ENCODE assay signal across 27 cellular contexts in the genomic region with DNA sequence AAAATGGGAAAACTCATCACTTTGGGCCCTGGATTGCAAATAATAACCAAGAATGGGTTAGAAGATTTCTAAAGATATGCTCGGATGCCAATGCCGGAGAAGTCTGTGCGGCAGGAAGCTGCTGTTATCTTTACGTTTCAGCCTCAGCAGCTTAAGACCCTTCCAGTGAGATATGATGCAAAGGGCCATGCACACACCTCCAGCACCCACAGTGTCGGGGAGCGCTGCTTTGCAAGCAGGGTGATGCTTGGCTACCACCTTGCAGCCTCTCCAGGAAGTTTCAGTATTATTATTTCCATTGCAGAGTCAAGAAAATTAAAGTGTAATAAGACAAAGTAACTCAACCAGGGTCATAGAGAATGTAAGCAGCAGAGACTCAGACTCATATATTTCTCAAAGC. TPM values are rescaled to one million over a fixed set of nuclear protein-coding genes. Genes with fewer than 3 reads are reported as not detected.
DNase-seq lines count a peak whose midpoint lies in the region; ATAC-seq and TF ChIP-seq lines count a peak whose summit lies in the region.
"Had no signal": no experiment of that assay in that cellular context is flagged by ENCODE, and none has a peak within 500 bp of the region (broad histone marks: within the 10 kb centered on the region; RNA-seq: fewer than 3 reads in every experiment).

No MANE protein-coding gene starts in this region.

- H3K9me3 ChIP-seq in right atrium auricular region, result no peaks in the 10 kb centered on the region
- no peaks in the 10 kb centered on the region for H3K9me3 ChIP-seq in right cardiac atrium (ENCODE audit: control insufficient read depth, low read length)
- H3K9me3 ChIP-seq in OCI-LY1 (ENCODE audit: low read length), result no peaks in the 10 kb centered on the region
- no peaks in the 10 kb centered on the region for H3K9me3 ChIP-seq in skeletal muscle tissue (ENCODE audit: control insufficient read depth in 3 of 3, low read length in 3 of 3)
- H3K9me3 ChIP-seq in stomach, result no peaks in the 10 kb centered on the region
- H3K9me3 ChIP-seq: Caco-2, SK-N-SH had no signal

- H3K9me2 ChIP-seq in OCI-LY1 (ENCODE audit: low read depth, low read length), result no peaks in the 10 kb centered on the region
- H3K9me2 ChIP-seq: SK-N-SH had no signal

- H4K20me1 ChIP-seq in OCI-LY1 (ENCODE audit: insufficient read depth, low read length), result no peaks in the 10 kb centered on the region

- no peak for TF ChIP-seq EP300 in stomach (IDR thresholded peaks at IDR 0.05)

- H3K27me3 ChIP-seq in right atrium auricular region, result no peaks in the 10 kb centered on the region
- H3K27me3 ChIP-seq in right cardiac atrium (ENCODE audit: control insufficient read depth, insufficient read depth), result no peaks in the 10 kb centered on the region
- no peaks in the 10 kb centered on the region for H3K27me3 ChIP-seq in OCI-LY1 (ENCODE audit: insufficient read depth, low read length)
- no peaks in the 10 kb centered on the region for H3K27me3 ChIP-seq in skeletal muscle tissue (ENCODE audit: control insufficient read depth in 3 of 3, insufficient read depth in 3 of 3, low read length in 3 of 3)
- no peaks in the 10 kb centered on the region for H3K27me3 ChIP-seq in stomach

- WGBS in right cardiac atrium, result 84% methylated on average over 6 of the region's 6 CpGs
- 76 to 95% (median 92%) methylated on average over 6 of the region's 6 CpGs for WGBS in stomach, 5 donors

- intact Hi-C loops in right cardiac atrium (cut with DNase I) (no loop called here), stomach (cut with DNase I; ENCODE audit: low total_unique reads) (no loop called here)

- H3K4me3 ChIP-seq in right atrium auricular region (no peak overlapping the region), right cardiac atrium (ENCODE audit: low read length) (no peak overlapping the region), OCI-LY1 (ENCODE audit: low read depth, low read length, poor library complexity, severe bottlenecking) (no peak overlapping the region), skeletal muscle tissue (ENCODE audit: low read length in 3 of 3) (no peak overlapping the region), stomach (no peak overlapping the region)
- H3K4me3 ChIP-seq: GM12878 had no signal

- ATAC-seq in right cardiac atrium, result no peak
- ATAC-seq: CD8-positive, alpha-beta T cell had no signal

- H3K36me3 Mint-ChIP-seq in glutamatergic neuron (ENCODE audit: unreplicated experiment), result no peaks in the 10 kb centered on the region
- H3K36me3 Mint-ChIP-seq: CD8-positive, alpha-beta T cell had no signal

- no peaks in the 10 kb centered on the region for H3F3A ChIP-seq in OCI-LY1 (ENCODE audit: insufficient read depth, low read length)

- peak overlapping the region; percentile 66 to 77 for H3K27ac ChIP-seq in right atrium auricular region
- no peak overlapping the region for H3K27ac ChIP-seq in right cardiac atrium (ENCODE audit: low read length)
- H3K27ac ChIP-seq in OCI-LY1 (ENCODE audit: low read depth, low read length, poor library complexity, severe bottlenecking), result no peak overlapping the region
- peak overlapping the region; percentile 71 for H3K27ac ChIP-seq in skeletal muscle tissue (ENCODE audit: low read depth, low read length)
- H3K27ac ChIP-seq in stomach, result no peak overlapping the region
- H3K27ac ChIP-seq: KMS-11, RWPE1 had no signal

- DNase-seq in right atrium auricular region (ENCODE audit: low spot score) (no peak), right cardiac atrium (no peak), glutamatergic neuron (no peak), cortex of kidney (lab: John Stamatoyannopoulos, UW) (no peak), stomach (no peak), DMS53 treated with DMSO at 0.1 percent for 48 hours (lab: John Stamatoyannopoulos, UW; ENCODE audit: unreplicated experiment) (no peak)
- DNase-seq: C1 segment of cervical spinal cord; Caco-2; CD8-positive, alpha-beta T cell; DMS79; EL; GDM1; IMR-90; NCI-H1092 treated with DMSO at 0.1 percent for 48 hours; NCI-H1436; NCI-H187; NCI-H345; NCI-H510A treated with DMSO at 0.1 percent for 48 hours; SHP77 treated with DMSO at 0.1 percent for 48 hours; SK-N-SH; SW 1271 had no signal

- no peak overlapping the region for H3K27ac Mint-ChIP-seq in glutamatergic neuron (ENCODE audit: unreplicated experiment)
- H3K27ac Mint-ChIP-seq: CD8-positive, alpha-beta T cell had no signal

- H3K4me1 ChIP-seq in right atrium auricular region (peaks cover 0 to 35% of the 10 kb centered on the region in 2 donors), right cardiac atrium (ENCODE audit: control insufficient read depth, insufficient read depth, low read length) (peaks cover 4% of the 10 kb centered on the region), OCI-LY1 (ENCODE audit: insufficient read depth, low read length, severe bottlenecking) (peaks cover 36% of the 10 kb centered on the region), skeletal muscle tissue (ENCODE audit: control insufficient read depth in 3 of 3, insufficient read depth in 3 of 3, low read length in 3 of 3) (peaks cover 20 to 31% (median 24%) of the 10 kb centered on the region in 3 donors), stomach (peaks cover 0 to 29% (median 13%) of the 10 kb centered on the region in 4 donors)
- H3K4me1 ChIP-seq: Caco-2 had no signal

- H3K9ac ChIP-seq in OCI-LY1 (ENCODE audit: low read length) (no peak overlapping the region), skeletal muscle tissue (ENCODE audit: low read depth in 1 of 3, low read length in 3 of 3) (peak overlapping the region in 1 of 3 donors; percentile 14)
- H3K9ac ChIP-seq: KMS-11, SK-N-SH had no signal

- peak overlapping the region; percentile 43; the same call in 1 of the 2 replicates for H3K4me2 ChIP-seq in OCI-LY1 (ENCODE audit: low read length)
- H3K4me2 ChIP-seq: KMS-11, SK-N-SH had no signal

- H3K27me3 Mint-ChIP-seq in glutamatergic neuron (ENCODE audit: unreplicated experiment), result peaks cover 15% of the 10 kb centered on the region

- no peak overlapping the region for H2AFZ ChIP-seq in OCI-LY1 (ENCODE audit: low read length)

- peaks cover 3% of the 10 kb centered on the region for H3K9me3 Mint-ChIP-seq in glutamatergic neuron (ENCODE audit: unreplicated experiment)
- H3K9me3 Mint-ChIP-seq: CD8-positive, alpha-beta T cell had no signal

- peak overlapping the region; percentile 28 for H3K4me3 Mint-ChIP-seq in glutamatergic neuron (ENCODE audit: unreplicated experiment)
- H3K4me3 Mint-ChIP-seq: CD8-positive, alpha-beta T cell had no signal

- no peak for TF ChIP-seq CTCF in right atrium auricular region (IDR thresholded peaks at IDR 0.05)
- no peak for TF ChIP-seq CTCF in OCI-LY1 (IDR thresholded peaks at IDR 0.05; ENCODE audit: low read length)
- no peak for TF ChIP-seq CTCF in glutamatergic neuron (IDR thresholded peaks at IDR 0.05; ENCODE audit: partially characterized antibody, unreplicated experiment)
- no peak for TF ChIP-seq CTCF in stomach (IDR thresholded peaks at IDR 0.05)

- TF ChIP-seq POLR2A in stomach (IDR thresholded peaks at IDR 0.05), result no peak

- no peaks in the 10 kb centered on the region for H3K79me2 ChIP-seq in OCI-LY1 (ENCODE audit: insufficient read depth, low read length)

- peaks cover 39% of the 10 kb centered on the region for H3K4me1 Mint-ChIP-seq in glutamatergic neuron (ENCODE audit: low read depth, unreplicated experiment)

- no peaks in the 10 kb centered on the region for H3K36me3 ChIP-seq in right atrium auricular region
- H3K36me3 ChIP-seq in OCI-LY1 (ENCODE audit: insufficient read depth, low read length), result no peaks in the 10 kb centered on the region
- no peaks in the 10 kb centered on the region for H3K36me3 ChIP-seq in skeletal muscle tissue (ENCODE audit: control insufficient read depth in 3 of 3, insufficient read depth in 3 of 3, low read length in 3 of 3)
- no peaks in the 10 kb centered on the region for H3K36me3 ChIP-seq in stomach

RNA-seq across cellular contexts. Expression of a gene that starts 37.3 kb away (rescaled TPM):
- total RNA-seq in right atrium auricular region (100 to 1,000 TPM in 1 of 2 donors, 10 to 100 TPM in 1; 80.5 to 101 TPM), right cardiac atrium (10 to 100 TPM; 57.6 to 100.0 (median 75.8) TPM), glutamatergic neuron (ENCODE audit: unreplicated experiment) (81.2 TPM), skeletal muscle tissue (12.5 TPM), stomach (100 to 1,000 TPM in 2 of 5 donors, 10 to 100 TPM in 3; 36.9 to 110 (median 86.6) TPM)
- polyA plus RNA-seq in right cardiac atrium (23.8 TPM), stomach (1 to 10 TPM; 3.5 to 7.8 (median 4.6) TPM)
- total RNA-seq: A673 had no signal

Comparison
In these comparisons a context has a peak if more than half of its experiments do, and no peak if none do; other contexts are left out.
1. H3K27ac ChIP-seq: peak in right atrium auricular region (2 of 2) and skeletal muscle tissue (single experiment); none in right cardiac atrium (single experiment), OCI-LY1 (single experiment) and stomach (0 of 5).